Comparison of ENCODE assay signal across 17 cellular contexts in genomic region chr3:72390841-72391240, GRCh38.
"Had no signal": no experiment of that assay in that cellular context is flagged by ENCODE, and none has a peak within 500 bp of the region (broad histone marks: within the 10 kb centered on the region; RNA-seq: fewer than 3 reads in every experiment).

No MANE protein-coding gene starts in this region.

- H3K9me3 ChIP-seq: spleen had no signal

- ATAC-seq: activated T-cell treated with anti-CD3 and anti-CD28 coated beads, Interleukin-2, amount 50 U/mL, for 4 hours; naive thymus-derived CD8-positive, alpha-beta T cell; stimulated activated memory B cell treated with anti-CD40 and anti-IgM and Interleukin-4, amounts not matched to agents 10 μg/mL and 1 μg/mL and 100 μg/mL, for 72 hours had no signal

- DNase-seq: activated CD4-positive, alpha-beta memory T cell treated with anti-CD3 and anti-CD28 coated beads for 36 hours; activated effector memory CD4-positive, alpha-beta T cell treated with anti-CD3 and anti-CD28 coated beads, Interleukin-2, amount 50 U/mL, for 16 hours; activated T-cell treated with anti-CD3 and anti-CD28 coated beads, Interleukin-2, amount 50 U/mL, for 4 hours; anterior cingulate cortex; caudate nucleus; effector CD8-positive, alpha-beta T cell; immature natural killer cell; naive thymus-derived CD8-positive, alpha-beta T cell; nucleus accumbens; right cardiac atrium; spleen; stimulated activated CD4-positive, alpha-beta T cell treated with anti-CD3 and anti-CD28 coated beads, Interleukin-1b, Interleukin-23, amount 100 ng/mL, for 48 hours; trophoblast cell had no signal

- H3K4me3 Mint-ChIP-seq: activated CD4-positive, alpha-beta memory T cell treated with anti-CD3 and anti-CD28 coated beads for 36 hours; activated naive CD8-positive, alpha-beta T cell; activated T-cell treated with anti-CD3 and anti-CD28 coated beads, Interleukin-2, amount 50 U/mL, for 4 hours; immature natural killer cell; naive thymus-derived CD8-positive, alpha-beta T cell; stimulated activated memory B cell treated with anti-CD40 and anti-IgM and Interleukin-4, amounts not matched to agents 10 μg/mL and 1 μg/mL and 100 μg/mL, for 72 hours had no signal

- H3K27ac Mint-ChIP-seq: activated CD4-positive, alpha-beta memory T cell treated with anti-CD3 and anti-CD28 coated beads for 36 hours; activated naive CD8-positive, alpha-beta T cell; immature natural killer cell; progenitor cell of endocrine pancreas; stimulated activated memory B cell treated with anti-CD40 and anti-IgM and Interleukin-4, amounts not matched to agents 10 μg/mL and 1 μg/mL and 100 μg/mL, for 72 hours had no signal

- H3K9me3 Mint-ChIP-seq: activated CD4-positive, alpha-beta memory T cell treated with anti-CD3 and anti-CD28 coated beads for 36 hours; activated T-cell treated with anti-CD3 and anti-CD28 coated beads, Interleukin-2, amount 50 U/mL, for 4 hours; immature natural killer cell; naive thymus-derived CD8-positive, alpha-beta T cell; stimulated activated memory B cell treated with anti-CD40 and anti-IgM and Interleukin-4, amounts not matched to agents 10 μg/mL and 1 μg/mL and 100 μg/mL, for 72 hours had no signal

- H3K27me3 ChIP-seq: spleen had no signal

- H3K4me3 ChIP-seq: coronary artery, spleen had no signal

- H3K36me3 Mint-ChIP-seq: immature natural killer cell; naive thymus-derived CD8-positive, alpha-beta T cell had no signal

- H3K27ac ChIP-seq: coronary artery, spleen had no signal

- H3K27me3 Mint-ChIP-seq: activated CD4-positive, alpha-beta memory T cell treated with anti-CD3 and anti-CD28 coated beads for 36 hours; activated naive CD8-positive, alpha-beta T cell; naive thymus-derived CD8-positive, alpha-beta T cell; progenitor cell of endocrine pancreas; stimulated activated memory B cell treated with anti-CD40 and anti-IgM and Interleukin-4, amounts not matched to agents 10 μg/mL and 1 μg/mL and 100 μg/mL, for 72 hours had no signal

- H3K36me3 ChIP-seq: spleen had no signal
